22 cellular contexts compared by ENCODE assay signal in the genomic region with DNA sequence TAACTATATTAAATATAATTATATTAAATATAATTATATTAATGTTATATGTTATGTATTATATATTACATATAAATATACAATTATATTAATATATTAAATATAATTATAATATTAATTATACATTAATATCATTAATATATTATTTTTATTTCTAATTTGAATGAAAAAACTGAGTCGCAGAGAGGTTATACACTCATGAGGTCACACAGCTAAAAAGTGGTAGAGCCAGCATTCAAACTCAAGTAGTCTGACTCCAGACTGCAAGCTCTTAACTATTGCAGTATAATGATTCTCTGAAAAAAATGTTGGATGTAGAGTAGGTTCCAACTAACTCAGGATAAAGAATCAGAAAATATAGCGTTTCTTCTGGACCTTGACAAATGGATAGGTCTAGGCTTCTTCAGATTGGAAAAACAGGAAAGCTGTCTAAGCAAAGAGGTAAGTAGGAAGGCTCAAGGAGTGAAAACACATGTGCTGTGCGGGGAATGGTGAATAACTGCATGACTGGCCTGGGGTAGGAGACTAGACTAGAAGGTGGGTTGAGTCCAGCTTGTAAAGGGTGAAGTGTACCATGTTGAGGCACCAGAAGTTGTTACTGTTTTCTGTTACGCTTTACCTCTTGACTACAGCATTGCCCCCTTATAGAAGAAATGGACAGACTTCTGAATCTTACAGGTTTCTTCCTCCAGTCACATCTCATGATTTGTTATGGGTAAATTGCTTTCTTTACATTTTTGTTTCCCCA.
"Had no signal": no experiment of that assay in that cellular context is flagged by ENCODE, and none has a peak within 500 bp of the region (broad histone marks: within the 10 kb centered on the region; RNA-seq: fewer than 3 reads in every experiment).

No MANE protein-coding gene starts in this region.

- ATAC-seq: activated naive CD8-positive, alpha-beta T cell treated with anti-CD3 and anti-CD28 coated beads, Interleukin-2, amount 50 U/mL, for 24 hours; effector memory CD8-positive, alpha-beta T cell; gastrocnemius medialis; left cardiac atrium; left ventricle myocardium superior; mucosa of descending colon; natural killer cell treated with Interleukin-12 subunit alpha and Interleukin-12 subunit beta and Interleukin-15 and Interleukin-18, amount 100 ng/mL, for 72 hours; right cardiac atrium had no signal

- DNase-seq: activated CD4-positive, alpha-beta T cell treated with anti-CD3 and anti-CD28 coated beads for 1 hour; activated CD4-positive, alpha-beta T cell treated with anti-CD3 and anti-CD28 coated beads, Interleukin-2, amount 50 U/mL, for 1 hour; activated CD8-positive, alpha-beta memory T cell treated with anti-CD3 and anti-CD28 coated beads for 24 hours; activated gamma-delta T cell; activated naive CD4-positive, alpha-beta T cell treated with anti-CD3 and anti-CD28 coated beads, Interleukin-2, amount 50 U/mL, for 16 hours; activated naive CD8-positive, alpha-beta T cell treated with anti-CD3 and anti-CD28 coated beads, Interleukin-2, amount 50 U/mL, for 24 hours; amygdala; caudate nucleus; cortex of kidney; effector memory CD8-positive, alpha-beta T cell; erythroblast; gastrocnemius medialis; glutamatergic neuron; islet precursor cell; left cardiac atrium; left ventricle myocardium superior; mucosa of descending colon; right cardiac atrium; substantia nigra; T-helper 2 cell; uterus had no signal
